ENCODE assay signal across 16 cellular contexts in genomic region chr2:158518083-158518482, GRCh38.
A peak's percentile ranks its signal among the peaks of the same experiment; 100 is the strongest.
DNase-seq lines count a peak whose midpoint lies in the region; ATAC-seq and TF ChIP-seq lines count a peak whose summit lies in the region.
"Had no signal": no experiment of that assay in that cellular context is flagged by ENCODE, and none has a peak within 500 bp of the region (broad histone marks: within the 10 kb centered on the region; RNA-seq: fewer than 3 reads in every experiment).

No MANE protein-coding gene starts in this region.

- ATAC-seq in GM19351 (IDR thresholded peaks at IDR 0.05; ENCODE audit: unreplicated experiment) (no peak), GM19397 (IDR thresholded peaks at IDR 0.05; ENCODE audit: unreplicated experiment) (no peak)
- ATAC-seq: activated CD4-positive, CD25-positive, alpha-beta regulatory T cell treated with anti-CD3 and anti-CD28 coated beads, Interleukin-2, amount 50 U/mL, for 24 hours; activated T-cell treated with anti-CD3 and anti-CD28 coated beads, Interleukin-2, amount 50 U/mL, for 4 hours; PC-3; T-cell had no signal

- H3K4me3 ChIP-seq in NB4 (ENCODE audit: low read depth, low read length) (no peak overlapping the region), fibroblast of mammary gland (ENCODE audit: control insufficient read depth, low read depth, low read length) (no peak overlapping the region), trophoblast cell (ENCODE audit: low read depth, low read length) (no peak overlapping the region)

- H3K9me3 ChIP-seq in trophoblast cell (ENCODE audit: insufficient read depth, low read depth, low read length) = no peaks in the 10 kb centered on the region

- H4K12ac ChIP-seq in trophoblast cell (ENCODE audit: low read depth, low read length) = peak overlapping the region; percentile 18

- H2BK120ac ChIP-seq in trophoblast cell (ENCODE audit: insufficient read depth, low read length, poor library complexity) = no peak overlapping the region

- peaks cover 5% of the 10 kb centered on the region for H3K9me3 Mint-ChIP-seq in activated CD4-positive, alpha-beta T cell treated with anti-CD3 and anti-CD28 coated beads, Interleukin-2, amount 10 ng/mL, durations not matched to agents 7 days and 5 days
- H3K9me3 Mint-ChIP-seq: activated T-cell treated with anti-CD3 and anti-CD28 coated beads, Interleukin-2, amount 50 U/mL, for 4 hours; IgD-negative memory B cell; naive B cell had no signal

- no peak overlapping the region for H3K23ac ChIP-seq in trophoblast cell (ENCODE audit: low read length)

- CTCF ChIA-PET in activated CD4-positive, alpha-beta T cell treated with anti-CD3 and anti-CD28 coated beads, Interleukin-2, amount 10 ng/mL, durations not matched to agents 7 days and 5 days (lab: Charles Lee) = no interaction called here

- no peaks in the 10 kb centered on the region for H3K27me3 ChIP-seq in trophoblast cell (ENCODE audit: insufficient read depth, low read length)

- no peak overlapping the region for H2AFZ ChIP-seq in trophoblast cell (ENCODE audit: insufficient read depth, low read length, poor library complexity)

- no CpG with 5 or more reads among the region's 3 CpGs for WGBS in trophoblast cell (ENCODE audit: extremely low coverage, insufficient coverage, insufficient read length)

- H2AK5ac ChIP-seq in trophoblast cell (ENCODE audit: low read length) = no peak overlapping the region

- peaks cover 1% of the 10 kb centered on the region for H3K36me3 Mint-ChIP-seq in activated CD4-positive, alpha-beta T cell treated with anti-CD3 and anti-CD28 coated beads, Interleukin-2, amount 10 ng/mL, durations not matched to agents 7 days and 5 days (ENCODE audit: low read depth)
- H3K36me3 Mint-ChIP-seq: IgD-negative memory B cell, naive B cell had no signal

- peaks cover 0 to 1% of the 10 kb centered on the region in 2 experiments for H3K36me3 ChIP-seq in trophoblast cell (ENCODE audit: control insufficient read depth in 1 of 2, insufficient read depth in 2 of 2, low read length in 2 of 2)

- peaks cover 0 to 3% of the 10 kb centered on the region in 2 experiments for H3K4me1 ChIP-seq in trophoblast cell (ENCODE audit: control insufficient read depth in 1 of 2, insufficient read depth in 2 of 2, low read length in 2 of 2)

- H3K4ac ChIP-seq in trophoblast cell (ENCODE audit: low read depth, low read length) = no peak overlapping the region

- POLR2A ChIA-PET in activated CD4-positive, alpha-beta T cell treated with anti-CD3 and anti-CD28 coated beads, Interleukin-2, amount 10 ng/mL, durations not matched to agents 7 days and 5 days (lab: Charles Lee) = no interaction called here

- no peaks in the 10 kb centered on the region for H3K27me3 Mint-ChIP-seq in activated CD4-positive, alpha-beta T cell treated with anti-CD3 and anti-CD28 coated beads, Interleukin-2, amount 10 ng/mL, durations not matched to agents 7 days and 5 days
- H3K27me3 Mint-ChIP-seq: IgD-negative memory B cell, naive B cell, T-cell had no signal

- peak overlapping the region; percentile 30 for H3K14ac ChIP-seq in trophoblast cell (ENCODE audit: low read length)

- no peak overlapping the region for H3K4me2 ChIP-seq in trophoblast cell (ENCODE audit: low read length)

- H2BK12ac ChIP-seq in trophoblast cell (ENCODE audit: low read length) = no peak overlapping the region

- H2BK5ac ChIP-seq in trophoblast cell (ENCODE audit: low read depth, low read length, poor library complexity) = no peak overlapping the region

- no peaks in the 10 kb centered on the region for H3K4me1 Mint-ChIP-seq in activated CD4-positive, alpha-beta T cell treated with anti-CD3 and anti-CD28 coated beads, Interleukin-2, amount 10 ng/mL, durations not matched to agents 7 days and 5 days

- no peak overlapping the region for H4K8ac ChIP-seq in trophoblast cell (ENCODE audit: low read depth, low read length)

- H3K27ac ChIP-seq in trophoblast cell (ENCODE audit: low read depth, low read length) = no peak overlapping the region

- no peak overlapping the region for H3K4me3 Mint-ChIP-seq in activated CD4-positive, alpha-beta T cell treated with anti-CD3 and anti-CD28 coated beads, Interleukin-2, amount 10 ng/mL, durations not matched to agents 7 days and 5 days
- H3K4me3 Mint-ChIP-seq: activated T-cell treated with anti-CD3 and anti-CD28 coated beads, Interleukin-2, amount 50 U/mL, for 4 hours; IgD-negative memory B cell; naive B cell; T-cell had no signal

- H3K9ac ChIP-seq in trophoblast cell (ENCODE audit: low read length) = no peak overlapping the region

- H3K79me1 ChIP-seq in trophoblast cell (ENCODE audit: low read length) = peaks cover 2% of the 10 kb centered on the region

- no peak for TF ChIP-seq CTCF in NB4 (IDR thresholded peaks at IDR 0.05; ENCODE audit: low read depth, low read length)
- no peak for TF ChIP-seq CTCF in fibroblast of mammary gland (conservative IDR thresholded peaks at IDR 0.05; ENCODE audit: control insufficient read depth, insufficient read depth, low read depth, low read length)

- H3K18ac ChIP-seq in trophoblast cell (ENCODE audit: low read length) = no peak overlapping the region

- DNase-seq in EH (ENCODE audit: low read depth) (peak; percentile 30), NB4 (ENCODE audit: low read depth) (peak; percentile 49), fibroblast of mammary gland (ENCODE audit: low read depth) (peak; percentile 74), trophoblast cell (peak; percentile 81 to 94), NCI-H748 (lab: John Stamatoyannopoulos, UW; ENCODE audit: unreplicated experiment) (no peak)
- no peak for DNase-seq in activated CD4-positive, alpha-beta T cell treated with anti-CD3 and anti-CD28 coated beads, Interleukin-2, amount 10 ng/mL, durations not matched to agents 7 days and 5 days
- DNase-seq: activated T-cell treated with anti-CD3 and anti-CD28 coated beads, Interleukin-2, amount 50 U/mL, for 4 hours; amniotic stem cell; naive B cell; NCI-H2081 treated with DMSO at 0.1 percent for 48 hours; PC-3; T-cell had no signal

- no peak overlapping the region for H3K27ac Mint-ChIP-seq in activated CD4-positive, alpha-beta T cell treated with anti-CD3 and anti-CD28 coated beads, Interleukin-2, amount 10 ng/mL, durations not matched to agents 7 days and 5 days
- H3K27ac Mint-ChIP-seq: IgD-negative memory B cell, T-cell had no signal

- peaks cover 5% of the 10 kb centered on the region for H3K79me2 ChIP-seq in trophoblast cell (ENCODE audit: control insufficient read depth, insufficient read depth, low read length, poor library complexity)

- no peak overlapping the region for H4K91ac ChIP-seq in trophoblast cell (ENCODE audit: low read depth, low read length)

- TF ChIP-seq POLR2A in NB4 (IDR thresholded peaks at IDR 0.05; ENCODE audit: extremely low read depth, insufficient read length) = no peak

Comparison
In these comparisons a context has a peak if more than half of its experiments do, and no peak if none do; other contexts are left out.
1. DNase-seq: peak in EH (single experiment), NB4 (single experiment), fibroblast of mammary gland (single experiment) and trophoblast cell (2 of 2); none in activated CD4-positive, alpha-beta T cell treated with anti-CD3 and anti-CD28 coated beads, Interleukin-2, amount 10 ng/mL, durations not matched to agents 7 days and 5 days (single experiment) and NCI-H748 (single experiment).